ENCODE assay signal across 8 cellular contexts in genomic region chr5:144203750-144204596, GRCh38. TPM values are rescaled to one million over a fixed set of nuclear protein-coding genes. Genes with fewer than 3 reads are reported as not detected.
DNase-seq lines count a peak whose midpoint lies in the region; ATAC-seq, FAIRE-seq and TF ChIP-seq lines count a peak whose summit lies in the region.

No MANE protein-coding gene starts in this region.

- H3K27ac Mint-ChIP-seq in activated CD4-positive, alpha-beta T cell treated with anti-CD3 and anti-CD28 coated beads, Interleukin-2, amount 10 ng/mL, durations not matched to agents 7 days and 5 days, result no peak overlapping the region

- TF ChIP-seq CTCF in parathyroid adenoma (IDR thresholded peaks at IDR 0.05), result peak; percentile 87

- H3K27ac ChIP-seq in parathyroid adenoma, result no peak overlapping the region

- ATAC-seq in GM18858 (IDR thresholded peaks at IDR 0.05; ENCODE audit: unreplicated experiment), result peak; percentile 86
- ATAC-seq in HG03039 (IDR thresholded peaks at IDR 0.05; ENCODE audit: unreplicated experiment), result peak; percentile 73

- H3K9ac ChIP-seq in parathyroid adenoma, result no peak overlapping the region

- peak; percentile 3 for DNase-seq in COLO829 (ENCODE audit: low spot score)
- DNase-seq in NCI-H345 (lab: John Stamatoyannopoulos, UW), result peak; percentile 82
- DNase-seq in activated CD4-positive, alpha-beta T cell treated with anti-CD3 and anti-CD28 coated beads, Interleukin-2, amount 10 ng/mL, durations not matched to agents 7 days and 5 days, result peak; percentile 49
- peak; percentile 12 to 23 for DNase-seq in frontal cortex (ENCODE audit: low spot score in 2 of 2)
- DNase-seq in KG1 (lab: John Stamatoyannopoulos, UW), result no peak

- peak; percentile 56 for FAIRE-seq in frontal cortex (lab: Jason Lieb, UNC)

- peaks cover 42% of the 10 kb centered on the region for H3K27me3 Mint-ChIP-seq in activated CD4-positive, alpha-beta T cell treated with anti-CD3 and anti-CD28 coated beads, Interleukin-2, amount 10 ng/mL, durations not matched to agents 7 days and 5 days

- H3K4me1 ChIP-seq in parathyroid adenoma, result peaks cover 11% of the 10 kb centered on the region

- no peak overlapping the region for H3K4me2 ChIP-seq in parathyroid adenoma (ENCODE audit: low read length)

- no peak overlapping the region for H3K4me3 ChIP-seq in parathyroid adenoma (ENCODE audit: low read depth, low read length)

- H3K9me3 ChIP-seq in parathyroid adenoma (ENCODE audit: control insufficient read depth, low read length), result no peaks in the 10 kb centered on the region

- H2AFZ ChIP-seq in parathyroid adenoma, result no peak overlapping the region

- H3K4me1 Mint-ChIP-seq in activated CD4-positive, alpha-beta T cell treated with anti-CD3 and anti-CD28 coated beads, Interleukin-2, amount 10 ng/mL, durations not matched to agents 7 days and 5 days, result peaks cover 3% of the 10 kb centered on the region

- no peaks in the 10 kb centered on the region for H3K79me2 ChIP-seq in parathyroid adenoma

- no peaks in the 10 kb centered on the region for H3K27me3 ChIP-seq in parathyroid adenoma (ENCODE audit: control insufficient read depth, insufficient read depth, low read length)

- no peaks in the 10 kb centered on the region for H3K36me3 ChIP-seq in parathyroid adenoma (ENCODE audit: control insufficient read depth, insufficient read depth, low read length)

- POLR2A ChIA-PET in activated CD4-positive, alpha-beta T cell treated with anti-CD3 and anti-CD28 coated beads, Interleukin-2, amount 10 ng/mL, durations not matched to agents 7 days and 5 days (lab: Charles Lee), result no interaction called here

- no peaks in the 10 kb centered on the region for H3K36me3 Mint-ChIP-seq in activated CD4-positive, alpha-beta T cell treated with anti-CD3 and anti-CD28 coated beads, Interleukin-2, amount 10 ng/mL, durations not matched to agents 7 days and 5 days (ENCODE audit: low read depth)

- H3K4me3 Mint-ChIP-seq in activated CD4-positive, alpha-beta T cell treated with anti-CD3 and anti-CD28 coated beads, Interleukin-2, amount 10 ng/mL, durations not matched to agents 7 days and 5 days, result no peak overlapping the region

- no peaks in the 10 kb centered on the region for H3K9me3 Mint-ChIP-seq in activated CD4-positive, alpha-beta T cell treated with anti-CD3 and anti-CD28 coated beads, Interleukin-2, amount 10 ng/mL, durations not matched to agents 7 days and 5 days

- CTCF ChIA-PET in activated CD4-positive, alpha-beta T cell treated with anti-CD3 and anti-CD28 coated beads, Interleukin-2, amount 10 ng/mL, durations not matched to agents 7 days and 5 days (lab: Charles Lee), result interaction anchor here (0.9 to 1.5 kb wide), 5 partner anchors 10 to 1576 kb away, joined by 3 to 8 read pairs (median 5); no protein-coding TSS in a partner anchor

RNA-seq across cellular contexts. Expression of gene KCTD16, which starts 33.3 kb away (rescaled TPM):
- under 1 TPM; 0.08 to 0.15 TPM for total RNA-seq in activated CD4-positive, alpha-beta T cell treated with anti-CD3 and anti-CD28 coated beads, Interleukin-2, amount 10 ng/mL, durations not matched to agents 7 days and 5 days
- 17.5 TPM for total RNA-seq in frontal cortex

RNA-seq across cellular contexts. Expression of gene YIPF5, which starts 33.5 kb away (rescaled TPM):
- total RNA-seq in activated CD4-positive, alpha-beta T cell treated with anti-CD3 and anti-CD28 coated beads, Interleukin-2, amount 10 ng/mL, durations not matched to agents 7 days and 5 days, result 10 to 100 TPM; 44.6 to 46.2 TPM
- 78.3 TPM for total RNA-seq in frontal cortex

Comparison
In these comparisons a context has a peak if more than half of its experiments do, and no peak if none do; other contexts are left out.
1. RNA of gene KCTD16, which starts 33.3 kb away (total RNA-seq): 17.5 TPM in frontal cortex (single experiment); 0.08 to 0.15 TPM in activated CD4-positive, alpha-beta T cell treated with anti-CD3 and anti-CD28 coated beads, Interleukin-2, amount 10 ng/mL, durations not matched to agents 7 days and 5 days; every median in the first group is over 10 times any median in the second.